ENCODE assay signal across 27 cellular contexts in genomic region chr18:36622610-36623009, GRCh38.
"Had no signal": no experiment of that assay in that cellular context is flagged by ENCODE, and none has a peak within 500 bp of the region (broad histone marks: within the 10 kb centered on the region; RNA-seq: fewer than 3 reads in every experiment).

No MANE protein-coding gene starts in this region.

- H3K27ac ChIP-seq: adrenal gland, breast epithelium, KMS-11, RWPE1 had no signal

- DNase-seq: activated CD4-positive, alpha-beta T cell treated with anti-CD3 and anti-CD28 coated beads for 48 hours; activated CD4-positive, alpha-beta T cell treated with anti-CD3 and anti-CD28 coated beads, Interleukin-2, amount 50 U/mL, for 4 hours; activated CD4-positive, CD25-positive, alpha-beta regulatory T cell treated with anti-CD3 and anti-CD28 coated beads, Interleukin-2, amount 50 U/mL, for 72 hours; activated CD8-positive, alpha-beta memory T cell treated with anti-CD3 and anti-CD28 coated beads, Interleukin-2, amount 50 U/mL, for 48 hours; activated CD8-positive, alpha-beta T cell treated with anti-CD3 and anti-CD28 coated beads, Interleukin-2, amount 10 ng/mL, durations not matched to agents 7 days and 5 days; activated naive CD4-positive, alpha-beta T cell treated with anti-CD3 and anti-CD28 coated beads, Interleukin-2, amount 50 U/mL, for 16 hours; activated naive CD8-positive, alpha-beta T cell treated with anti-CD3 and anti-CD28 coated beads, Interleukin-2, amount 10 ng/mL, durations not matched to agents 7 days and 5 days; activated T-cell treated with anti-CD3 and anti-CD28 coated beads, Interleukin-2, amount 50 U/mL, for 1 hour; adrenal gland; anterior cingulate cortex; NCI-H1092; NCI-H1417; NCI-H1930; NCI-H2171 treated with DMSO at 0.1 percent for 48 hours; NCI-H345; NCI-H510A; NCI-H526 treated with DMSO at 0.1 percent for 48 hours; NCI-H82; OCI-M1; SIG-M5; T-helper 17 cell; T-helper 9 cell had no signal

- ATAC-seq: activated CD8-positive, alpha-beta T cell treated with anti-CD3 and anti-CD28 coated beads, Interleukin-2, amount 10 ng/mL, durations not matched to agents 7 days and 5 days; Panc1; T-helper 17 cell; WTC11 had no signal

- H3K4me3 ChIP-seq: adrenal gland, breast epithelium had no signal

- H3K9me3 ChIP-seq: adrenal gland, breast epithelium had no signal

- H3K27me3 ChIP-seq: adrenal gland, breast epithelium had no signal

- H3K4me1 ChIP-seq: adrenal gland, breast epithelium had no signal

- H3K36me3 ChIP-seq: adrenal gland, breast epithelium had no signal
